In genomic region chrX:44061940-44062339, GRCh38 we compare ENCODE assay signal across 20 cellular contexts.
DNase-seq lines count a peak whose midpoint lies in the region; ATAC-seq, FAIRE-seq and TF ChIP-seq lines count a peak whose summit lies in the region.
"Had no signal": no experiment of that assay in that cellular context is flagged by ENCODE, and none has a peak within 500 bp of the region (broad histone marks: within the 10 kb centered on the region; RNA-seq: fewer than 3 reads in every experiment).

No MANE protein-coding gene starts in this region.

- no peak overlapping the region for H2AFZ ChIP-seq in PC-3 (ENCODE audit: low read length)
- H2AFZ ChIP-seq in trophoblast cell (ENCODE audit: insufficient read depth, low read length, poor library complexity): no peak overlapping the region

- H4K20me1 ChIP-seq in PC-3 (ENCODE audit: low read length): no peaks in the 10 kb centered on the region
- H4K20me1 ChIP-seq: BLaER1 had no signal

- H3K14ac ChIP-seq in trophoblast cell (ENCODE audit: low read length): no peak overlapping the region

- no peak overlapping the region for H3K4ac ChIP-seq in trophoblast cell (ENCODE audit: low read depth, low read length)

- no peak overlapping the region for H4K12ac ChIP-seq in trophoblast cell (ENCODE audit: low read depth, low read length)

- BruUV-seq in PC-3 (replicated peaks; lab: Mats Ljungman, UMichigan): no TSS peak

- no peak overlapping the region for H3K18ac ChIP-seq in trophoblast cell (ENCODE audit: low read length)

- ATAC-seq in PC-3: peak; percentile 33; the same call in 1 of the 2 replicates
- no peak for ATAC-seq in Right ventricle myocardium inferior

- no peaks in the 10 kb centered on the region for H3K4me1 Mint-ChIP-seq in endodermal cell
- H3K4me1 Mint-ChIP-seq: CD4-positive, CD25-positive, alpha-beta regulatory T cell had no signal

- H3K27me3 ChIP-seq in PC-3 (ENCODE audit: low read length): no peaks in the 10 kb centered on the region
- H3K27me3 ChIP-seq in trophoblast cell (ENCODE audit: insufficient read depth, low read length): no peaks in the 10 kb centered on the region
- no peaks in the 10 kb centered on the region for H3K27me3 ChIP-seq in endodermal cell (ENCODE audit: control insufficient read depth, insufficient read depth, low read length, poor library complexity, severe bottlenecking)
- peaks cover 0 to 4% (median 0%) of the 10 kb centered on the region in 4 donors for H3K27me3 ChIP-seq in esophagus squamous epithelium
- H3K27me3 ChIP-seq: BLaER1 had no signal

- WGBS in trophoblast cell (ENCODE audit: extremely low coverage, insufficient coverage, insufficient read length): no CpG with 5 or more reads among the region's 2 CpGs
- 77% methylated on average over 2 of the region's 2 CpGs; no CpG with 5 or more reads in 1 of the 2 experiments for WGBS in endodermal cell (ENCODE audit: insufficient coverage in 1 of 2, insufficient read length in 1 of 2), 2 experiments
- WGBS in esophagus squamous epithelium, 2 donors: 28 to 57% methylated on average over 2 of the region's 2 CpGs

- POLR2A ChIA-PET in PC-3 (lab: Charles Lee; ENCODE audit: unreplicated experiment): no interaction called here

- H3K27me3 Mint-ChIP-seq in endodermal cell (ENCODE audit: insufficient read depth): no peaks in the 10 kb centered on the region
- H3K27me3 Mint-ChIP-seq: CD4-positive, CD25-positive, alpha-beta regulatory T cell had no signal

- H3K36me3 ChIP-seq in PC-3 (ENCODE audit: low read depth, low read length): no peaks in the 10 kb centered on the region
- H3K36me3 ChIP-seq in trophoblast cell (ENCODE audit: control insufficient read depth in 1 of 2, insufficient read depth in 2 of 2, low read length in 2 of 2): no peaks in the 10 kb centered on the region
- no peaks in the 10 kb centered on the region for H3K36me3 ChIP-seq in endodermal cell (ENCODE audit: control insufficient read depth, insufficient read depth, low read length)
- H3K36me3 ChIP-seq in esophagus squamous epithelium: no peaks in the 10 kb centered on the region
- H3K36me3 ChIP-seq: BLaER1 had no signal

- intact Hi-C loops in PC-3 (cut with micrococcal nuclease): no loop called here
- intact Hi-C loops in Right ventricle myocardium inferior (cut with DNase I): no loop called here
- intact Hi-C loops in esophagus squamous epithelium (cut with DNase I): no loop called here

- no peak for DNase-seq in GM12891 (ENCODE audit: insufficient read length, low spot score)
- no peak for DNase-seq in PC-3
- DNase-seq in fibroblast of villous mesenchyme (ENCODE audit: low read depth): peak; percentile 79
- DNase-seq in trophoblast cell: peak in 1 of 2 donors; percentile 17
- no peak for DNase-seq in endodermal cell
- no peak for DNase-seq in nucleus accumbens (lab: John Stamatoyannopoulos, UW)
- DNase-seq in Right ventricle myocardium inferior (ENCODE audit: missing footprints): no peak
- no peak for DNase-seq in esophagus squamous epithelium (lab: John Stamatoyannopoulos, UW)
- DNase-seq: CD4-positive, CD25-positive, alpha-beta regulatory T cell; NCI-H1092 treated with DMSO at 0.1 percent for 48 hours; NCI-H1436; NCI-H187; NCI-H2107; NCI-H524 treated with DMSO at 0.1 percent for 48 hours; NCI-H774; SHP77 had no signal

- no peak for TF ChIP-seq CTCF in PC-3 (conservative IDR thresholded peaks at IDR 0.05; ENCODE audit: low read depth, low read length)
- TF ChIP-seq CTCF in fibroblast of villous mesenchyme (IDR thresholded peaks at IDR 0.05; ENCODE audit: insufficient read depth, low read depth, low read length): no peak
- TF ChIP-seq CTCF in endodermal cell (conservative IDR thresholded peaks at IDR 0.05): no peak
- no peak for TF ChIP-seq CTCF in esophagus squamous epithelium (IDR thresholded peaks at IDR 0.05)

- H4K91ac ChIP-seq in trophoblast cell (ENCODE audit: low read depth, low read length): no peak overlapping the region

- H3K9me3 ChIP-seq in PC-3 (ENCODE audit: low read length): no peaks in the 10 kb centered on the region
- H3K9me3 ChIP-seq in trophoblast cell (ENCODE audit: insufficient read depth, low read depth, low read length): no peaks in the 10 kb centered on the region
- no peaks in the 10 kb centered on the region for H3K9me3 ChIP-seq in endodermal cell (ENCODE audit: control insufficient read depth, low read length)
- H3K9me3 ChIP-seq in esophagus squamous epithelium: no peaks in the 10 kb centered on the region
- H3K9me3 ChIP-seq: BLaER1 had no signal

- H3K36me3 Mint-ChIP-seq in endodermal cell (ENCODE audit: low read depth): no peaks in the 10 kb centered on the region
- H3K36me3 Mint-ChIP-seq: CD4-positive, CD25-positive, alpha-beta regulatory T cell had no signal

- no peaks in the 10 kb centered on the region for H3K79me2 ChIP-seq in PC-3 (ENCODE audit: low read length)
- no peaks in the 10 kb centered on the region for H3K79me2 ChIP-seq in trophoblast cell (ENCODE audit: control insufficient read depth, insufficient read depth, low read length, poor library complexity)

- no peak overlapping the region for H3K27ac ChIP-seq in PC-3 (ENCODE audit: low read length)
- H3K27ac ChIP-seq in trophoblast cell (ENCODE audit: low read depth, low read length): peak overlapping the region; percentile 72
- no peak overlapping the region for H3K27ac ChIP-seq in endodermal cell (ENCODE audit: low read depth, low read length)
- no peak overlapping the region for H3K27ac ChIP-seq in esophagus squamous epithelium
- H3K27ac ChIP-seq: BLaER1 had no signal

- H3K4me3 Mint-ChIP-seq in endodermal cell: no peak overlapping the region
- H3K4me3 Mint-ChIP-seq: CD4-positive, CD25-positive, alpha-beta regulatory T cell had no signal

- no peak overlapping the region for H2BK5ac ChIP-seq in trophoblast cell (ENCODE audit: low read depth, low read length, poor library complexity)

- H4K8ac ChIP-seq in trophoblast cell (ENCODE audit: low read depth, low read length): no peak overlapping the region

- peak; percentile 56 for FAIRE-seq in GM12891 (lab: Jason Lieb, UNC)
- FAIRE-seq: A204.1, D721Med, H54 had no signal

- peaks cover 39% of the 10 kb centered on the region for H3K9me3 Mint-ChIP-seq in endodermal cell
- H3K9me3 Mint-ChIP-seq: CD4-positive, CD25-positive, alpha-beta regulatory T cell had no signal

- no peak overlapping the region for H3K9ac ChIP-seq in PC-3 (ENCODE audit: low read length)
- no peak overlapping the region for H3K9ac ChIP-seq in trophoblast cell (ENCODE audit: low read length)
- H3K9ac ChIP-seq in endodermal cell (ENCODE audit: extremely low read depth, low read length, poor library complexity, severe bottlenecking): no peak overlapping the region
- H3K9ac ChIP-seq: BLaER1 had no signal

- H3K4me3 ChIP-seq in PC-3 (ENCODE audit: low read length): no peak overlapping the region
- H3K4me3 ChIP-seq in fibroblast of villous mesenchyme (ENCODE audit: low read depth, low read length): no peak overlapping the region
- H3K4me3 ChIP-seq in trophoblast cell (ENCODE audit: low read depth, low read length): no peak overlapping the region
- H3K4me3 ChIP-seq in endodermal cell (ENCODE audit: low read length): no peak overlapping the region
- no peak overlapping the region for H3K4me3 ChIP-seq in esophagus squamous epithelium
- H3K4me3 ChIP-seq: BLaER1 had no signal

- TF ChIP-seq POLR2A in GM12891 (IDR thresholded peaks at IDR 0.05; ENCODE audit: low read depth, low read length): no peak
- no peak for TF ChIP-seq POLR2A in esophagus squamous epithelium (IDR thresholded peaks at IDR 0.05)

- H2BK120ac ChIP-seq in trophoblast cell (ENCODE audit: insufficient read depth, low read length, poor library complexity): no peak overlapping the region

- no peak overlapping the region for H3K23ac ChIP-seq in trophoblast cell (ENCODE audit: low read length)

- H3F3A ChIP-seq in PC-3 (ENCODE audit: low read length, unreplicated experiment): peaks cover 3% of the 10 kb centered on the region

- H2BK12ac ChIP-seq in trophoblast cell (ENCODE audit: low read length): no peak overlapping the region

- no peak overlapping the region for H2AK5ac ChIP-seq in trophoblast cell (ENCODE audit: low read length)

- H3K4me1 ChIP-seq in PC-3 (ENCODE audit: insufficient read depth, low read length) (peaks cover 25% of the 10 kb centered on the region), trophoblast cell (ENCODE audit: control insufficient read depth in 1 of 2, insufficient read depth in 2 of 2, low read length in 2 of 2) (peaks cover 0 to 4% of the 10 kb centered on the region in 2 experiments), endodermal cell (ENCODE audit: control insufficient read depth, insufficient read depth, low read length) (no peaks in the 10 kb centered on the region), esophagus squamous epithelium (no peaks in the 10 kb centered on the region)
- H3K4me1 ChIP-seq: BLaER1 had no signal

- no peak overlapping the region for H3K27ac Mint-ChIP-seq in endodermal cell
- H3K27ac Mint-ChIP-seq: CD4-positive, CD25-positive, alpha-beta regulatory T cell had no signal

- H3K4me2 ChIP-seq in PC-3 (ENCODE audit: low read length) (peak overlapping the region; percentile 58; the same call in 1 of the 2 replicates), trophoblast cell (ENCODE audit: low read length) (no peak overlapping the region)
- H3K4me2 ChIP-seq: BLaER1 had no signal

- H3K9me2 ChIP-seq in PC-3 (replicated peaks; ENCODE audit: low read length): no peaks in the 10 kb centered on the region

- CTCF ChIA-PET in PC-3 (lab: Charles Lee): no interaction called here

- peaks cover 7% of the 10 kb centered on the region for H3K79me1 ChIP-seq in trophoblast cell (ENCODE audit: low read length)

TF ChIP-seq in GM12891, 5 proteins besides CTCF, POLR2A, EP300 and RAD21:
- TF ChIP-seq TAF1 (IDR thresholded peaks at IDR 0.05; ENCODE audit: low read depth, low read length): no peak
- TF ChIP-seq SPI1 (IDR thresholded peaks at IDR 0.05; ENCODE audit: low read depth, low read length): no peak
- TF ChIP-seq POU2F2 (IDR thresholded peaks at IDR 0.05; ENCODE audit: low read depth, low read length): no peak
- TF ChIP-seq POLR2AphosphoS5 (IDR thresholded peaks at IDR 0.05; ENCODE audit: low read depth, low read length): no peak
- no peak for TF ChIP-seq PAX5 (IDR thresholded peaks at IDR 0.05; ENCODE audit: insufficient read depth, low read length, severe bottlenecking)
TF ChIP-seq in GM12891: peak in this region for 0.
